ENCODE assay signal across 18 cellular contexts in the genomic region with DNA sequence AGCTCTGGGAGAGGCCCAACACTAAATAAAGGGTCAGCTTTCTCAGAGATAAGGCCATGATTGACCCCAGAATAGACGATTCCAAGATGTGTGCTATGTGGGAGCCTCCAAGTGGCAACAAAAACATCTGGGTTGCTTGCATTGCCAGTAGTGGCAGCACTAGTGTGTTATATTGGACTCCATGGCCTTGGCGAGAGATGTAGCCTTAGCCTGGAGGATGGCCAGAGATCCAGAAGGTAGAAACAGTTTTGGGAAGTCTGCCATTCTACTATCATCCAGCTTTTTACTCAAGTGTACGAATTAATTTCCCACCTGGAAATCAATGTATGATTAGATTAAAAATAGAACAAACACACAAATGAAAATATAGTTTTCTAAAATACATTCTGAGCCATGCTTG. TPM values are rescaled to one million over a fixed set of nuclear protein-coding genes. Genes with fewer than 3 reads are reported as not detected.
DNase-seq lines count a peak whose midpoint lies in the region; ATAC-seq lines count a peak whose summit lies in the region.
"Had no signal": no experiment of that assay in that cellular context is flagged by ENCODE, and none has a peak within 500 bp of the region (broad histone marks: within the 10 kb centered on the region; RNA-seq: fewer than 3 reads in every experiment).

No MANE protein-coding gene starts in this region.

- CTCF ChIA-PET in activated CD8-positive, alpha-beta memory T cell treated with anti-CD3 and anti-CD28 coated beads, Interleukin-2, amount 10 ng/mL, durations not matched to agents 7 days and 5 days (lab: Charles Lee) = no interaction called here

- H3K9me3 Mint-ChIP-seq in stimulated activated memory B cell treated with anti-CD40 and anti-IgM and Interleukin-4, amounts not matched to agents 10 μg/mL and 1 μg/mL and 100 μg/mL, for 72 hours = no peaks in the 10 kb centered on the region
- no peaks in the 10 kb centered on the region for H3K9me3 Mint-ChIP-seq in activated CD8-positive, alpha-beta memory T cell treated with anti-CD3 and anti-CD28 coated beads, Interleukin-2, amount 10 ng/mL, durations not matched to agents 7 days and 5 days (ENCODE audit: low read depth)
- H3K9me3 Mint-ChIP-seq: CD8-positive, alpha-beta T cell had no signal

- no peaks in the 10 kb centered on the region for H3K4me1 Mint-ChIP-seq in stimulated activated memory B cell treated with anti-CD40 and anti-IgM and Interleukin-4, amounts not matched to agents 10 μg/mL and 1 μg/mL and 100 μg/mL, for 72 hours
- peaks cover 6% of the 10 kb centered on the region for H3K4me1 Mint-ChIP-seq in activated CD8-positive, alpha-beta memory T cell treated with anti-CD3 and anti-CD28 coated beads, Interleukin-2, amount 10 ng/mL, durations not matched to agents 7 days and 5 days
- H3K4me1 Mint-ChIP-seq: B cell; CD4-positive, CD25-positive, alpha-beta regulatory T cell had no signal

- H3K27ac Mint-ChIP-seq in stimulated activated memory B cell treated with anti-CD40 and anti-IgM and Interleukin-4, amounts not matched to agents 10 μg/mL and 1 μg/mL and 100 μg/mL, for 72 hours = no peak overlapping the region
- no peak overlapping the region for H3K27ac Mint-ChIP-seq in activated CD8-positive, alpha-beta memory T cell treated with anti-CD3 and anti-CD28 coated beads, Interleukin-2, amount 10 ng/mL, durations not matched to agents 7 days and 5 days
- H3K27ac Mint-ChIP-seq: B cell; CD4-positive, CD25-positive, alpha-beta regulatory T cell; CD8-positive, alpha-beta T cell had no signal

- H3K27me3 Mint-ChIP-seq in stimulated activated memory B cell treated with anti-CD40 and anti-IgM and Interleukin-4, amounts not matched to agents 10 μg/mL and 1 μg/mL and 100 μg/mL, for 72 hours = no peaks in the 10 kb centered on the region
- peaks cover 16% of the 10 kb centered on the region for H3K27me3 Mint-ChIP-seq in activated CD8-positive, alpha-beta memory T cell treated with anti-CD3 and anti-CD28 coated beads, Interleukin-2, amount 10 ng/mL, durations not matched to agents 7 days and 5 days
- H3K27me3 Mint-ChIP-seq: CD4-positive, CD25-positive, alpha-beta regulatory T cell had no signal

- H3K36me3 Mint-ChIP-seq in stimulated activated memory B cell treated with anti-CD40 and anti-IgM and Interleukin-4, amounts not matched to agents 10 μg/mL and 1 μg/mL and 100 μg/mL, for 72 hours = no peaks in the 10 kb centered on the region
- no peaks in the 10 kb centered on the region for H3K36me3 Mint-ChIP-seq in activated CD8-positive, alpha-beta memory T cell treated with anti-CD3 and anti-CD28 coated beads, Interleukin-2, amount 10 ng/mL, durations not matched to agents 7 days and 5 days
- H3K36me3 Mint-ChIP-seq: CD4-positive, CD25-positive, alpha-beta regulatory T cell; CD8-positive, alpha-beta T cell had no signal

- H3K4me3 Mint-ChIP-seq in stimulated activated memory B cell treated with anti-CD40 and anti-IgM and Interleukin-4, amounts not matched to agents 10 μg/mL and 1 μg/mL and 100 μg/mL, for 72 hours = no peak overlapping the region
- H3K4me3 Mint-ChIP-seq in activated CD8-positive, alpha-beta memory T cell treated with anti-CD3 and anti-CD28 coated beads, Interleukin-2, amount 10 ng/mL, durations not matched to agents 7 days and 5 days = no peak overlapping the region
- H3K4me3 Mint-ChIP-seq: B cell; CD4-positive, CD25-positive, alpha-beta regulatory T cell; CD8-positive, alpha-beta T cell had no signal

- ATAC-seq in stimulated activated memory B cell treated with anti-CD40 and anti-IgM and Interleukin-4, amounts not matched to agents 10 μg/mL and 1 μg/mL and 100 μg/mL, for 72 hours = peak; percentile 34
- ATAC-seq in activated CD8-positive, alpha-beta memory T cell treated with anti-CD3 and anti-CD28 coated beads, Interleukin-2, amount 10 ng/mL, durations not matched to agents 7 days and 5 days = no peak
- ATAC-seq: CD8-positive, alpha-beta T cell; GM12878 had no signal

- DNase-seq in DMS 273 (lab: John Stamatoyannopoulos, UW; ENCODE audit: unreplicated experiment) (peak; percentile 27), DMS 273 treated with DMSO at 0.1 percent for 48 hours (lab: John Stamatoyannopoulos, UW) (no peak), cerebellum (ENCODE audit: low spot score) (peak; percentile 43)
- no peak for DNase-seq in activated CD8-positive, alpha-beta memory T cell treated with anti-CD3 and anti-CD28 coated beads, Interleukin-2, amount 10 ng/mL, durations not matched to agents 7 days and 5 days
- DNase-seq in stimulated activated CD4-positive, alpha-beta T cell treated with anti-CD3 and anti-CD28 coated beads, Interleukin-2, amount 100 ng/mL, for 48 hours = no peak
- DNase-seq: Caco-2; CD4-positive, CD25-positive, alpha-beta regulatory T cell; CD8-positive, alpha-beta T cell; DMS53; DMS79 treated with DMSO at 0.1 percent for 48 hours; GM23248; H7; HCEC 1CT had no signal

RNA-seq across cellular contexts. Expression of gene OR8D4, which starts 3.0 kb away (rescaled TPM):
- 0.18 TPM for total RNA-seq in cerebellum
- total RNA-seq in activated CD8-positive, alpha-beta memory T cell treated with anti-CD3 and anti-CD28 coated beads, Interleukin-2, amount 10 ng/mL, durations not matched to agents 7 days and 5 days = not detected
- total RNA-seq: B cell; Caco-2; CD4-positive, CD25-positive, alpha-beta regulatory T cell; CD8-positive, alpha-beta T cell; Daoy; GM12878; GM23248; H1; H7 had no signal

RNA-seq across cellular contexts. Expression of gene TMEM225, which starts 19.5 kb away (rescaled TPM):
- total RNA-seq in cerebellum = not detected
- not detected for total RNA-seq in activated CD8-positive, alpha-beta memory T cell treated with anti-CD3 and anti-CD28 coated beads, Interleukin-2, amount 10 ng/mL, durations not matched to agents 7 days and 5 days
- total RNA-seq: B cell; Caco-2; CD4-positive, CD25-positive, alpha-beta regulatory T cell; CD8-positive, alpha-beta T cell; Daoy; GM12878; GM23248; H1; H7 had no signal

RNA-seq across cellular contexts. Expression of gene OR4D5, which starts 34.5 kb away (rescaled TPM):
- not detected for total RNA-seq in cerebellum
- total RNA-seq in activated CD8-positive, alpha-beta memory T cell treated with anti-CD3 and anti-CD28 coated beads, Interleukin-2, amount 10 ng/mL, durations not matched to agents 7 days and 5 days = not detected
- total RNA-seq: B cell; Caco-2; CD4-positive, CD25-positive, alpha-beta regulatory T cell; CD8-positive, alpha-beta T cell; Daoy; GM12878; GM23248; H1; H7 had no signal

RNA-seq across cellular contexts. Expression of gene OR6T1, which starts 38.7 kb away (rescaled TPM):
- not detected for total RNA-seq in cerebellum
- not detected for total RNA-seq in activated CD8-positive, alpha-beta memory T cell treated with anti-CD3 and anti-CD28 coated beads, Interleukin-2, amount 10 ng/mL, durations not matched to agents 7 days and 5 days
- total RNA-seq: B cell; Caco-2; CD4-positive, CD25-positive, alpha-beta regulatory T cell; CD8-positive, alpha-beta T cell; Daoy; GM12878; GM23248; H1; H7 had no signal

Comparison
In these comparisons a context has a peak if more than half of its experiments do, and no peak if none do; other contexts are left out.
1. DNase-seq: peak in DMS 273 (single experiment) and cerebellum (single experiment); none in DMS 273 treated with DMSO at 0.1 percent for 48 hours (single experiment), activated CD8-positive, alpha-beta memory T cell treated with anti-CD3 and anti-CD28 coated beads, Interleukin-2, amount 10 ng/mL, durations not matched to agents 7 days and 5 days (single experiment) and stimulated activated CD4-positive, alpha-beta T cell treated with anti-CD3 and anti-CD28 coated beads, Interleukin-2, amount 100 ng/mL, for 48 hours (0 of 2).